Comparison of ENCODE assay signal across 32 cellular contexts in the genomic region with DNA sequence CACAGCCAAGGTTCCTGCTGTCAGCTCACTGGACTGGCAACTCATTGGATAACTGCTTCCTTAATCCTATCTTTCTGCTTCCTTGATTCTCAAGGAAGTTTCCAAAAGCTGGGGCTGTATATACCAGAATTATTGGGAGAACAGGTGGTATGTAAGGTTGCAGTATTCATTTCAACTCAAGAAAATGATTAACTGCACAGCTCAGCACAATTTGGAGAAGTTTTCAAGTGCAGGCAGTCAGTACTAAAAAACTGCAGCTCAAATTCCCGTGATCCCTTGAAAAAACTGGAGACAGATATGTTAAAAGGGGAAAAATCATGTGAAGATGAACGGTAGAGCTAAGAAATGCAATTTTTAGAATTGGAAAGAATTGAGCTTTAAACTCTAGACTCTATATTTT. TPM values are rescaled to one million over a fixed set of nuclear protein-coding genes. Genes with fewer than 3 reads are reported as not detected.
"Had no signal": no experiment of that assay in that cellular context is flagged by ENCODE, and none has a peak within 500 bp of the region (broad histone marks: within the 10 kb centered on the region; RNA-seq: fewer than 3 reads in every experiment).

No MANE protein-coding gene starts in this region.

- H3K27me3 Mint-ChIP-seq: naive thymus-derived CD4-positive, alpha-beta T cell; progenitor cell of endocrine pancreas; stimulated activated memory B cell treated with anti-CD40 and anti-IgM and Interleukin-4, amounts not matched to agents 10 μg/mL and 1 μg/mL and 100 μg/mL, for 72 hours; stimulated activated naive CD8-positive, alpha-beta T cell treated with anti-CD3 and anti-CD28 coated beads, Interleukin-15, amount 100 ng/mL, for 72 hours; type B pancreatic cell had no signal

- H3K9ac ChIP-seq: parathyroid adenoma had no signal

- DNase-seq: naive thymus-derived CD4-positive, alpha-beta T cell; natural killer cell; nucleus accumbens; ovary; posterior cingulate gyrus; psoas muscle; right cardiac atrium; spleen; stimulated activated CD4-positive, alpha-beta T cell treated with anti-CD3 and anti-CD28 coated beads, Interleukin-12 subunit alpha, Interleukin-12 subunit beta, amount 100 ng/mL, for 4 hours; stimulated activated CD4-positive, alpha-beta T cell treated with anti-CD3 and anti-CD28 coated beads, Interleukin-1b, Interleukin-23, amount 100 ng/mL, for 48 hours; stimulated activated CD4-positive, alpha-beta T cell treated with anti-CD3 and anti-CD28 coated beads, Interleukin-4, amount 100 ng/mL, for 1 hour; stimulated activated CD4-positive, alpha-beta T cell treated with anti-CD3 and anti-CD28 coated beads, Interleukin-4, amount 100 ng/mL, for 4 hours; stimulated activated CD8-positive, alpha-beta memory T cell treated with anti-CD3 and anti-CD28 coated beads, Interleukin-4, amount 100 ng/mL, for 48 hours; stimulated activated naive CD4-positive, alpha-beta T cell; stimulated activated naive CD8-positive, alpha-beta T cell treated with anti-CD3 and anti-CD28 coated beads, Interleukin-15, amount 100 ng/mL, for 72 hours; stimulated activated naive CD8-positive, alpha-beta T cell treated with anti-CD3 and anti-CD28 coated beads, Interleukin-15, Interleukin-2, amounts not matched to agents 100 U/mL and 50 U/mL, for 24 hours; substantia nigra; testis; tibial artery; transverse colon; upper lobe of right lung; uterus had no signal

- ATAC-seq: naive thymus-derived CD4-positive, alpha-beta T cell; natural killer cell; psoas muscle; right cardiac atrium; sciatic nerve; stimulated activated memory B cell treated with anti-CD40 and anti-IgM and Interleukin-4, amounts not matched to agents 10 μg/mL and 1 μg/mL and 100 μg/mL, for 72 hours; stimulated activated naive CD8-positive, alpha-beta T cell treated with anti-CD3 and anti-CD28 coated beads, Interleukin-15, amount 100 ng/mL, for 72 hours; stimulated activated naive CD8-positive, alpha-beta T cell treated with anti-CD3 and anti-CD28 coated beads, Interleukin-15, Interleukin-2, amounts not matched to agents 100 U/mL and 50 U/mL, for 24 hours; upper lobe of right lung had no signal

- H3K79me2 ChIP-seq: parathyroid adenoma had no signal

- H3K27me3 ChIP-seq: neutrophil, ovary, spleen, suprapubic skin, testis, tibial artery, transverse colon, upper lobe of right lung, uterus had no signal

- H3K4me2 ChIP-seq: smooth muscle cell had no signal

- H3K27ac ChIP-seq: neutrophil, ovary, parathyroid adenoma, psoas muscle, skin epidermis, spleen, suprapubic skin, testis, tibial artery, transverse colon, upper lobe of right lung, uterus had no signal

- H3K36me3 ChIP-seq: neutrophil, ovary, spleen, suprapubic skin, tibial artery, transverse colon, upper lobe of right lung, uterus had no signal

- H3K27ac Mint-ChIP-seq: naive thymus-derived CD4-positive, alpha-beta T cell; natural killer cell; nephron; progenitor cell of endocrine pancreas; stimulated activated memory B cell treated with anti-CD40 and anti-IgM and Interleukin-4, amounts not matched to agents 10 μg/mL and 1 μg/mL and 100 μg/mL, for 72 hours; stimulated activated naive CD8-positive, alpha-beta T cell treated with anti-CD3 and anti-CD28 coated beads, Interleukin-15, amount 100 ng/mL, for 72 hours; type B pancreatic cell had no signal

- H3K4me1 Mint-ChIP-seq: natural killer cell; nephron; stimulated activated memory B cell treated with anti-CD40 and anti-IgM and Interleukin-4, amounts not matched to agents 10 μg/mL and 1 μg/mL and 100 μg/mL, for 72 hours; stimulated activated naive CD8-positive, alpha-beta T cell treated with anti-CD3 and anti-CD28 coated beads, Interleukin-15, amount 100 ng/mL, for 72 hours had no signal

- H3K9me3 ChIP-seq: neutrophil, ovary, psoas muscle, spleen, suprapubic skin, testis, tibial artery, transverse colon, upper lobe of right lung, uterus had no signal

- H3K4me3 ChIP-seq: ovary, psoas muscle, skin epidermis, smooth muscle cell, spleen, suprapubic skin, testis, tibial artery, transverse colon, upper lobe of right lung, uterus had no signal

- H3K4me3 Mint-ChIP-seq: naive thymus-derived CD4-positive, alpha-beta T cell; natural killer cell; nephron; stimulated activated memory B cell treated with anti-CD40 and anti-IgM and Interleukin-4, amounts not matched to agents 10 μg/mL and 1 μg/mL and 100 μg/mL, for 72 hours; stimulated activated naive CD8-positive, alpha-beta T cell treated with anti-CD3 and anti-CD28 coated beads, Interleukin-15, amount 100 ng/mL, for 72 hours; type B pancreatic cell had no signal

- H3K9me3 Mint-ChIP-seq: naive thymus-derived CD4-positive, alpha-beta T cell; nephron; stimulated activated naive CD8-positive, alpha-beta T cell treated with anti-CD3 and anti-CD28 coated beads, Interleukin-15, amount 100 ng/mL, for 72 hours; type B pancreatic cell had no signal

- H3K4me1 ChIP-seq: parathyroid adenoma, psoas muscle, spleen, suprapubic skin, testis, tibial artery, transverse colon, upper lobe of right lung, uterus had no signal

- H2AFZ ChIP-seq: parathyroid adenoma had no signal

- H3K36me3 Mint-ChIP-seq: naive thymus-derived CD4-positive, alpha-beta T cell; natural killer cell; stimulated activated memory B cell treated with anti-CD40 and anti-IgM and Interleukin-4, amounts not matched to agents 10 μg/mL and 1 μg/mL and 100 μg/mL, for 72 hours; type B pancreatic cell had no signal

RNA-seq across cellular contexts. Expression of gene GRM5, which starts 44.4 kb away (rescaled TPM):
- total RNA-seq: naive thymus-derived CD4-positive, alpha-beta T cell; natural killer cell; psoas muscle; smooth muscle cell; spleen; suprapubic skin; transverse colon had no signal
- polyA plus RNA-seq: naive thymus-derived CD4-positive, alpha-beta T cell; smooth muscle cell had no signal
